ENCODE assay signal across 10 cellular contexts in the genomic region with DNA sequence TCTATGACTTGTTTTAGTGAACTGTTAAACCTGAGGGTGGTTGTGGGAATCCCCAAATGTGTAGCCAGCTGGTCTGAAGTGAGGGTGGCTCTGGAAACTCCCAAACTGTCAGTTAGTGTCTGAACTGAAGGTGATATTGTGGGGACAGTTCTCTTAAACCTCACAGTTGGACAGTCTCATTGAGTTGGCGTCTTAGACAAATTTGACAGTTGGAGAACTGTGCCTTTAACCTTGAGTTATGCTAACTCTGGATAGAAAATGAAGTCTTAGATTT. TPM values are rescaled to one million over a fixed set of nuclear protein-coding genes. Genes with fewer than 3 reads are reported as not detected.
DNase-seq lines count a peak whose midpoint lies in the region; ATAC-seq, FAIRE-seq and TF ChIP-seq lines count a peak whose summit lies in the region.
"Had no signal": no experiment of that assay in that cellular context is flagged by ENCODE, and none has a peak within 500 bp of the region (broad histone marks: within the 10 kb centered on the region; RNA-seq: fewer than 3 reads in every experiment).

No MANE protein-coding gene starts in this region.

- H3K4me2 ChIP-seq in KMS-11 = peak overlapping the region; percentile 12

- in situ Hi-C loops in G401 (cut with HindIII; ENCODE audit: low sequenced_read_pairs) = no loop called here

- peak; percentile 96 for ATAC-seq in GM19452 (IDR thresholded peaks at IDR 0.05; ENCODE audit: unreplicated experiment)
- peak; percentile 95 for ATAC-seq in HG02943 (IDR thresholded peaks at IDR 0.05; ENCODE audit: low read depth, unreplicated experiment)

- no peak for TF ChIP-seq POLR2A in GM12891 (IDR thresholded peaks at IDR 0.05; ENCODE audit: low read depth, low read length)

- H3K27ac ChIP-seq in KMS-11 = peak overlapping the region; percentile 59

- H3K36me3 ChIP-seq in KMS-11 (ENCODE audit: insufficient read depth) = no peaks in the 10 kb centered on the region

- peak overlapping the region; percentile 34 for H2AFZ ChIP-seq in KMS-11 (ENCODE audit: low read depth)

- peak overlapping the region; percentile 5; the same call in 1 of the 2 replicates for H3K9ac ChIP-seq in KMS-11

- peaks cover 27% of the 10 kb centered on the region for H3K4me1 ChIP-seq in KMS-11 (ENCODE audit: low read depth, poor library complexity, severe bottlenecking)

- no peaks in the 10 kb centered on the region for H3K27me3 ChIP-seq in KMS-11 (ENCODE audit: insufficient read depth, low read depth)

- DNase-seq in GM12891 (ENCODE audit: insufficient read length, low spot score) (peak; percentile 4), NCI-H2227 treated with DMSO at 0.1 percent for 48 hours (lab: John Stamatoyannopoulos, UW) (no peak), COR-L47 (lab: John Stamatoyannopoulos, UW) (no peak), G401 (ENCODE audit: low spot score) (no peak), NCI-H1436 treated with DMSO at 0.1 percent for 48 hours (lab: John Stamatoyannopoulos, UW) (no peak)
- DNase-seq: activated T-cell treated with anti-CD3 and anti-CD28 coated beads for 4 hours, NCI-H524 had no signal

- FAIRE-seq in GM12891 (lab: Jason Lieb, UNC) = peak; percentile 78

- no peak for TF ChIP-seq CTCF in KMS-11 (conservative IDR thresholded peaks at IDR 0.05; ENCODE audit: low read depth, low read length)

- no peaks in the 10 kb centered on the region for H4K20me1 ChIP-seq in KMS-11 (ENCODE audit: insufficient read depth)

- no peak overlapping the region for H3K4me3 ChIP-seq in KMS-11 (IDR thresholded peaks at IDR 0.05; ENCODE audit: insufficient read depth, low read depth, low read length)

- no peaks in the 10 kb centered on the region for H3K79me2 ChIP-seq in KMS-11 (ENCODE audit: insufficient read depth, low read depth)

TF ChIP-seq in GM12891, 5 proteins besides CTCF, POLR2A, EP300 and RAD21:
- no peak for TF ChIP-seq SPI1 (IDR thresholded peaks at IDR 0.05; ENCODE audit: low read depth, low read length)
- no peak for TF ChIP-seq TAF1 (IDR thresholded peaks at IDR 0.05; ENCODE audit: low read depth, low read length)
- no peak for TF ChIP-seq POU2F2 (IDR thresholded peaks at IDR 0.05; ENCODE audit: low read depth, low read length)
- no peak for TF ChIP-seq PAX5 (IDR thresholded peaks at IDR 0.05; ENCODE audit: insufficient read depth, low read length, severe bottlenecking)
- no peak for TF ChIP-seq POLR2AphosphoS5 (IDR thresholded peaks at IDR 0.05; ENCODE audit: low read depth, low read length)

RNA-seq across cellular contexts. Expression of a gene that starts 20.7 kb away (rescaled TPM):
- polyA plus RNA-seq in GM12891 (2012; ENCODE audit: low read depth, missing spikeins) = 5.3 TPM
- 14.9 and 15.1 TPM in 2 replicates for total RNA-seq in G401 (2014; rRNA removed; shearing (Covaris generic))
